In genomic region chr12:64528616-64529015, GRCh38 we compare ENCODE assay signal across 24 cellular contexts.
DNase-seq lines count a peak whose midpoint lies in the region; ATAC-seq and TF ChIP-seq lines count a peak whose summit lies in the region.
"Had no signal": no experiment of that assay in that cellular context is flagged by ENCODE, and none has a peak within 500 bp of the region (broad histone marks: within the 10 kb centered on the region; RNA-seq: fewer than 3 reads in every experiment).

No MANE protein-coding gene starts in this region.

- H4K20me1 ChIP-seq in DND-41 (ENCODE audit: insufficient read depth, low read length): no peaks in the 10 kb centered on the region

- peak; percentile 79 for ATAC-seq in DND-41 (ENCODE audit: insufficient read depth, low read depth)
- ATAC-seq in HG03432 (IDR thresholded peaks at IDR 0.05; ENCODE audit: unreplicated experiment): no peak
- no peak for ATAC-seq in GM18868 (IDR thresholded peaks at IDR 0.05; ENCODE audit: unreplicated experiment)
- ATAC-seq: body of pancreas; heart right ventricle; K562; left cardiac atrium; sciatic nerve; stimulated activated naive CD8-positive, alpha-beta T cell treated with anti-CD3 and anti-CD28 coated beads, Interleukin-15, amount 100 ng/mL, for 72 hours had no signal

- H3K4me2 ChIP-seq in DND-41 (ENCODE audit: insufficient read depth, low read length): no peak overlapping the region

- H3K9me3 ChIP-seq in DND-41 (ENCODE audit: insufficient read depth, low read length, severe bottlenecking): no peaks in the 10 kb centered on the region
- H3K9me3 ChIP-seq in SJCRH30 (replicated peaks): no peaks in the 10 kb centered on the region
- H3K9me3 ChIP-seq in uterus: no peaks in the 10 kb centered on the region
- H3K9me3 ChIP-seq: body of pancreas, heart right ventricle, neutrophil, tibial artery had no signal

- peak overlapping the region; percentile 7 for H2AFZ ChIP-seq in DND-41 (ENCODE audit: low read depth, low read length)

- no peak for TF ChIP-seq POLR2A in uterus (IDR thresholded peaks at IDR 0.05)

- peak overlapping the region; percentile 2; the same call in 1 of the 2 replicates for H3K9ac ChIP-seq in DND-41 (ENCODE audit: low read depth, low read length)

- H3K27me3 ChIP-seq in DND-41 (ENCODE audit: insufficient read depth, low read length, poor library complexity): no peaks in the 10 kb centered on the region
- H3K27me3 ChIP-seq in SJCRH30: no peaks in the 10 kb centered on the region
- no peaks in the 10 kb centered on the region for H3K27me3 ChIP-seq in uterus
- H3K27me3 ChIP-seq: body of pancreas, dorsolateral prefrontal cortex, heart right ventricle, neutrophil, tibial artery had no signal

- H3K27ac ChIP-seq in DND-41 (ENCODE audit: low read length) (peak overlapping the region; percentile 60), SJCRH30 (no peak overlapping the region), uterus (no peak overlapping the region)
- H3K27ac ChIP-seq: body of pancreas, dorsolateral prefrontal cortex, heart right ventricle, neutrophil, tibial artery had no signal

- TF ChIP-seq CTCF in DND-41 (IDR thresholded peaks at IDR 0.05; ENCODE audit: borderline replicate concordance, extremely low read depth, low read length, poor library complexity, severe bottlenecking) (no peak), uterus (IDR thresholded peaks at IDR 0.05) (no peak)

- peak; percentile 36 for DNase-seq in DND-41
- peak; percentile 11 for DNase-seq in ELR (ENCODE audit: low read depth)
- peak; percentile 44 for DNase-seq in NCI-H1694 (lab: John Stamatoyannopoulos, UW)
- peak; percentile 56 to 64 for DNase-seq in SJCRH30
- no peak for DNase-seq in NCI-H1105 treated with DMSO at 0.1 percent for 48 hours (lab: John Stamatoyannopoulos, UW)
- DNase-seq in uterus: no peak
- DNase-seq: activated CD4-positive, alpha-beta T cell treated with anti-CD3 and anti-CD28 coated beads for 1 hour; activated gamma-delta T cell treated with Interleukin-2 at 50 U/mL for 16 hours; activated T-cell treated with anti-CD3 and anti-CD28 coated beads, Interleukin-2, amount 50 U/mL, for 24 hours; body of pancreas; cerebellar nuclear complex; dorsolateral prefrontal cortex; heart right ventricle; left cardiac atrium; NCI-H526; Right ventricle myocardium superior; stimulated activated CD4-positive, alpha-beta T cell treated with anti-CD3 and anti-CD28 coated beads, Interleukin-15, amount 100 ng/mL, for 24 hours; stimulated activated naive CD8-positive, alpha-beta T cell treated with anti-CD3 and anti-CD28 coated beads, Interleukin-15, amount 100 ng/mL, for 72 hours; tibial artery had no signal

- H3K4me3 ChIP-seq in DND-41 (ENCODE audit: low read depth in 1 of 2, low read length in 2 of 2) (no peak overlapping the region), SJCRH30 (no peak overlapping the region), uterus (no peak overlapping the region)
- H3K4me3 ChIP-seq: body of pancreas, dorsolateral prefrontal cortex, heart right ventricle, K562, tibial artery had no signal

- H3K4me1 ChIP-seq in DND-41 (ENCODE audit: insufficient read depth, low read length) (peaks cover 22% of the 10 kb centered on the region), SJCRH30 (peaks cover 22% of the 10 kb centered on the region), uterus (no peaks in the 10 kb centered on the region)
- H3K4me1 ChIP-seq: body of pancreas, heart right ventricle, tibial artery had no signal

- intact Hi-C loops in uterus (cut with DNase I; ENCODE audit: low total_unique reads): no loop called here

- H3K79me2 ChIP-seq in DND-41 (ENCODE audit: insufficient read depth, low read length): no peaks in the 10 kb centered on the region

- H3K36me3 ChIP-seq in DND-41 (ENCODE audit: insufficient read depth, low read length): no peaks in the 10 kb centered on the region
- H3K36me3 ChIP-seq in SJCRH30: no peaks in the 10 kb centered on the region
- H3K36me3 ChIP-seq in uterus: no peaks in the 10 kb centered on the region
- H3K36me3 ChIP-seq: heart right ventricle, neutrophil, tibial artery had no signal

Comparison
In these comparisons a context has a peak if more than half of its experiments do, and no peak if none do; other contexts are left out.
1. DNase-seq: peak in DND-41 (single experiment), ELR (single experiment), NCI-H1694 (single experiment) and SJCRH30 (2 of 2); none in NCI-H1105 treated with DMSO at 0.1 percent for 48 hours (single experiment) and uterus (0 of 2).